Comparison of ENCODE assay signal across 18 cellular contexts in genomic region chr6:150900049-150900448, GRCh38.
"Had no signal": no experiment of that assay in that cellular context is flagged by ENCODE, and none has a peak within 500 bp of the region (broad histone marks: within the 10 kb centered on the region; RNA-seq: fewer than 3 reads in every experiment).

No MANE protein-coding gene starts in this region.

- ATAC-seq: activated CD8-positive, alpha-beta T cell treated with anti-CD3 and anti-CD28 coated beads for 36 hours; activated T-cell treated with anti-CD3 and anti-CD28 coated beads, Interleukin-2, amount 50 U/mL, for 72 hours; gastroesophageal sphincter; left colon; lower lobe of right lung; pancreas; stimulated activated effector memory CD8-positive, alpha-beta T cell treated with anti-CD3 and anti-CD28 coated beads, Interleukin-12 subunit alpha, Interleukin-12 subunit beta, amount 100 ng/mL, for 72 hours; WTC11 had no signal

- FAIRE-seq: islet of Langerhans, pancreas had no signal

- H3K9me3 Mint-ChIP-seq: activated CD8-positive, alpha-beta T cell treated with anti-CD3 and anti-CD28 coated beads for 36 hours; activated naive CD8-positive, alpha-beta T cell treated with anti-CD3 and anti-CD28 coated beads for 36 hours; activated T-cell treated with anti-CD3 and anti-CD28 coated beads, Interleukin-2, amount 50 U/mL, for 72 hours; stimulated activated effector memory CD8-positive, alpha-beta T cell treated with anti-CD3 and anti-CD28 coated beads, Interleukin-12 subunit alpha, Interleukin-12 subunit beta, amount 100 ng/mL, for 72 hours; WTC11 had no signal

- DNase-seq: activated CD4-positive, alpha-beta T cell treated with anti-CD3 and anti-CD28 coated beads for 48 hours; activated CD8-positive, alpha-beta memory T cell treated with anti-CD3 and anti-CD28 coated beads, Interleukin-2, amount 50 U/mL, for 48 hours; activated CD8-positive, alpha-beta T cell treated with anti-CD3 and anti-CD28 coated beads for 36 hours; activated gamma-delta T cell; activated naive CD8-positive, alpha-beta T cell treated with anti-CD3 and anti-CD28 coated beads for 36 hours; activated T-cell treated with anti-CD3 and anti-CD28 coated beads, Interleukin-2, amount 50 U/mL, for 72 hours; brain microvascular endothelial cell; left colon; lower lobe of right lung; midbrain; pancreas; stimulated activated CD4-positive, alpha-beta T cell treated with anti-CD3 and anti-CD28 coated beads, Interleukin-12 subunit alpha, Interleukin-12 subunit beta, amount 100 ng/mL, for 4 hours; stimulated activated CD4-positive, alpha-beta T cell treated with anti-CD3 and anti-CD28 coated beads, Interleukin-2, amount 100 ng/mL, for 24 hours; T-helper 1 cell had no signal

- H3K4me3 Mint-ChIP-seq: activated CD8-positive, alpha-beta T cell treated with anti-CD3 and anti-CD28 coated beads for 36 hours; activated naive CD8-positive, alpha-beta T cell treated with anti-CD3 and anti-CD28 coated beads for 36 hours; activated T-cell treated with anti-CD3 and anti-CD28 coated beads, Interleukin-2, amount 50 U/mL, for 72 hours; stimulated activated effector memory CD8-positive, alpha-beta T cell treated with anti-CD3 and anti-CD28 coated beads, Interleukin-12 subunit alpha, Interleukin-12 subunit beta, amount 100 ng/mL, for 72 hours; WTC11 had no signal

- H3K27me3 Mint-ChIP-seq: activated CD8-positive, alpha-beta T cell treated with anti-CD3 and anti-CD28 coated beads for 36 hours; activated naive CD8-positive, alpha-beta T cell treated with anti-CD3 and anti-CD28 coated beads for 36 hours had no signal

- H3K27ac Mint-ChIP-seq: activated CD8-positive, alpha-beta T cell treated with anti-CD3 and anti-CD28 coated beads for 36 hours; activated naive CD8-positive, alpha-beta T cell treated with anti-CD3 and anti-CD28 coated beads for 36 hours; stimulated activated effector memory CD8-positive, alpha-beta T cell treated with anti-CD3 and anti-CD28 coated beads, Interleukin-12 subunit alpha, Interleukin-12 subunit beta, amount 100 ng/mL, for 72 hours; WTC11 had no signal
